2 cellular contexts compared by ENCODE assay signal in the genomic region with DNA sequence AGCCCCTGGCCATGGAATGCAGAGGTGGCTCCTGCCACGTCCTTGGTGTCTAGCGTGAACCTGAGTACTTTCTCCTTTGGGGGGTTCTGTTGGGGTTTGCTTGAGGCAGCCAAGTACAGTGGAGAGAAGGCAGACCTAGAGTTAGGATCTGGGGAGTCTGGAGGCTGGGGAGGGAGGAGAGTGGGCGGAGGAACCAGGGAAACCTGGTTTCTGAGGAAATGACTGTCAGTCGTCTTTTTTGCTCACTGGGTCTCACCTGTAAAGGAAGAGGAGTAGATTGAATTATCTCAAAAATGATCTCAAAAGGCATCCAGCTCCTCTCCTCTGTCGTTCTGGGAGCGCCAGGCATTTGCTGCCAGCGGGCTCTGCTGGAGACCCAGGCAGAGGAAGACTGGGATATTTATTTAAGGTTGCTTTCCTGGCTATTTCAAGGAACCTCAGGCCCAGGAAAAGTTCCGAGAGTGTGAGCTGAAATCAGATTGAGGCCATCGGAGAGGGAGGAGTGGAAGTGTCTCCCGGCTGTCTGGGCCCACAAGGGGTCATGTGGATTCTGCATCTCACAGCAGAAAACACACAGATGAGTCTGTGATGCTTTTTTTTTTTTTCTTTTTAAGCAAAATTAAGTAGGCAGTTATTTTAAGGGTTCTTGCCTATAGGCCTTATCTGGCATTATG.
TF ChIP-seq lines count a peak whose summit lies in the region.

No MANE protein-coding gene starts in this region.

TF ChIP-seq in A549, 52 proteins besides CTCF, POLR2A, EP300 and RAD21:
- TF ChIP-seq CBX2 (IDR thresholded peaks at IDR 0.05; ENCODE audit: borderline replicate concordance, low read depth): no peak
- no peak for TF ChIP-seq KDM5A (IDR thresholded peaks at IDR 0.05)
- TF ChIP-seq, protein P1, sequence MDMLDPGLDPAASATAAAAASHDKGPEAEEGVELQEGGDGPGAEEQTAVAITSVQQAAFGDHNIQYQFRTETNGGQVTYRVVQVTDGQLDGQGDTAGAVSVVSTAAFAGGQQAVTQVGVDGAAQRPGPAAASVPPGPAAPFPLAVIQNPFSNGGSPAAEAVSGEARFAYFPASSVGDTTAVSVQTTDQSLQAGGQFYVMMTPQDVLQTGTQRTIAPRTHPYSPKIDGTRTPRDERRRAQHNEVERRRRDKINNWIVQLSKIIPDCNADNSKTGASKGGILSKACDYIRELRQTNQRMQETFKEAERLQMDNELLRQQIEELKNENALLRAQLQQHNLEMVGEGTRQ (IDR thresholded peaks at IDR 0.05): no peak
- TF ChIP-seq, protein P2, sequence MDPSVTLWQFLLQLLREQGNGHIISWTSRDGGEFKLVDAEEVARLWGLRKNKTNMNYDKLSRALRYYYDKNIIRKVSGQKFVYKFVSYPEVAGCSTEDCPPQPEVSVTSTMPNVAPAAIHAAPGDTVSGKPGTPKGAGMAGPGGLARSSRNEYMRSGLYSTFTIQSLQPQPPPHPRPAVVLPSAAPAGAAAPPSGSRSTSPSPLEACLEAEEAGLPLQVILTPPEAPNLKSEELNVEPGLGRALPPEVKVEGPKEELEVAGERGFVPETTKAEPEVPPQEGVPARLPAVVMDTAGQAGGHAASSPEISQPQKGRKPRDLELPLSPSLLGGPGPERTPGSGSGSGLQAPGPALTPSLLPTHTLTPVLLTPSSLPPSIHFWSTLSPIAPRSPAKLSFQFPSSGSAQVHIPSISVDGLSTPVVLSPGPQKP (IDR thresholded peaks at IDR 0.05; ENCODE audit: low read depth, low read length): no peak
- TF ChIP-seq HDAC2 (IDR thresholded peaks at IDR 0.05): no peak
- TF ChIP-seq SREBF2 (IDR thresholded peaks at IDR 0.05): no peak
- no peak for TF ChIP-seq JUNB (IDR thresholded peaks at IDR 0.05)
- TF ChIP-seq POLR2AphosphoS2 (conservative IDR thresholded peaks at IDR 0.05; ENCODE audit: low read length): no peak
- TF ChIP-seq, protein P3, sequence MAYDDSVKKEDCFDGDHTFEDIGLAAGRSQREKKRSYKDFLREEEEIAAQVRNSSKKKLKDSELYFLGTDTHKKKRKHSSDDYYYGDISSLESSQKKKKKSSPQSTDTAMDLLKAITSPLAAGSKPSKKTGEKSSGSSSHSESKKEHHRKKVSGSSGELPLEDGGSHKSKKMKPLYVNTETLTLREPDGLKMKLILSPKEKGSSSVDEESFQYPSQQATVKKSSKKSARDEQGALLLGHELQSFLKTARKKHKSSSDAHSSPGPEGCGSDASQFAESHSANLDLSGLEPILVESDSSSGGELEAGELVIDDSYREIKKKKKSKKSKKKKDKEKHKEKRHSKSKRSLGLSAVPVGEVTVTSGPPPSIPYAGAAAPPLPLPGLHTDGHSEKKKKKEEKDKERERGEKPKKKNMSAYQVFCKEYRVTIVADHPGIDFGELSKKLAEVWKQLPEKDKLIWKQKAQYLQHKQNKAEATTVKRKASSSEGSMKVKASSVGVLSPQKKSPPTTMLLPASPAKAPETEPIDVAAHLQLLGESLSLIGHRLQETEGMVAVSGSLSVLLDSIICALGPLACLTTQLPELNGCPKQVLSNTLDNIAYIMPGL (CRISPR knock-in tag; IDR thresholded peaks at IDR 0.05; ENCODE audit: borderline replicate concordance): no peak
- TF ChIP-seq ZFP36 (IDR thresholded peaks at IDR 0.05; ENCODE audit: borderline replicate concordance, partially characterized antibody): no peak
- no peak for TF ChIP-seq HOXA7 (CRISPR knock-in tag; IDR thresholded peaks at IDR 0.05)
- no peak for TF ChIP-seq ZC3H11A (IDR thresholded peaks at IDR 0.05)
- TF ChIP-seq NFE2L2 (conservative IDR thresholded peaks at IDR 0.05; ENCODE audit: low read length): no peak
- no peak for TF ChIP-seq ESRRA (IDR thresholded peaks at IDR 0.05; ENCODE audit: borderline replicate concordance, low read length)
- no peak for TF ChIP-seq MAX (IDR thresholded peaks at IDR 0.05)
- TF ChIP-seq, protein P4, sequence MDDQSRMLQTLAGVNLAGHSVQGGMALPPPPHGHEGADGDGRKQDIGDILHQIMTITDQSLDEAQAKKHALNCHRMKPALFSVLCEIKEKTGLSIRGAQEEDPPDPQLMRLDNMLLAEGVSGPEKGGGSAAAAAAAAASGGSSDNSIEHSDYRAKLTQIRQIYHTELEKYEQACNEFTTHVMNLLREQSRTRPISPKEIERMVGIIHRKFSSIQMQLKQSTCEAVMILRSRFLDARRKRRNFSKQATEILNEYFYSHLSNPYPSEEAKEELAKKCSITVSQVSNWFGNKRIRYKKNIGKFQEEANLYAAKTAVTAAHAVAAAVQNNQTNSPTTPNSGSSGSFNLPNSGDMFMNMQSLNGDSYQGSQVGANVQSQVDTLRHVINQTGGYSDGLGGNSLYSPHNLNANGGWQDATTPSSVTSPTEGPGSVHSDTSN (IDR thresholded peaks at IDR 0.05): no peak
- no peak for TF ChIP-seq CHD2 (IDR thresholded peaks at IDR 0.05; ENCODE audit: low read length, partially characterized antibody)
- no peak for TF ChIP-seq FOXS1 (CRISPR knock-in tag; IDR thresholded peaks at IDR 0.05)

TF ChIP-seq in H1, 55 proteins besides CTCF, POLR2A, EP300 and RAD21:
- TF ChIP-seq SP1 (IDR thresholded peaks at IDR 0.05; ENCODE audit: low read depth, low read length) (no peak), NANOG (IDR thresholded peaks at IDR 0.05; ENCODE audit: insufficient read depth, low read depth, low read length, poor library complexity, severe bottlenecking) (no peak), MAFK (IDR thresholded peaks at IDR 0.05; ENCODE audit: low read depth, low read length) (no peak), CTBP2 (IDR thresholded peaks at IDR 0.05; ENCODE audit: borderline replicate concordance, insufficient read depth, insufficient read length, low read length) (no peak), CEBPB (IDR thresholded peaks at IDR 0.05; ENCODE audit: low read depth, low read length) (no peak), KDM5A (IDR thresholded peaks at IDR 0.05; ENCODE audit: low read length) (no peak), ATF2 (IDR thresholded peaks at IDR 0.05; ENCODE audit: low read length) (no peak), JUND (IDR thresholded peaks at IDR 0.05; ENCODE audit: low read length) (no peak), CREB1 (IDR thresholded peaks at IDR 0.05) (no peak), BCL11A (IDR thresholded peaks at IDR 0.05; ENCODE audit: low read depth in 2 of 2, low read length in 2 of 2) (no peak)
- TF ChIP-seq, protein P5, sequence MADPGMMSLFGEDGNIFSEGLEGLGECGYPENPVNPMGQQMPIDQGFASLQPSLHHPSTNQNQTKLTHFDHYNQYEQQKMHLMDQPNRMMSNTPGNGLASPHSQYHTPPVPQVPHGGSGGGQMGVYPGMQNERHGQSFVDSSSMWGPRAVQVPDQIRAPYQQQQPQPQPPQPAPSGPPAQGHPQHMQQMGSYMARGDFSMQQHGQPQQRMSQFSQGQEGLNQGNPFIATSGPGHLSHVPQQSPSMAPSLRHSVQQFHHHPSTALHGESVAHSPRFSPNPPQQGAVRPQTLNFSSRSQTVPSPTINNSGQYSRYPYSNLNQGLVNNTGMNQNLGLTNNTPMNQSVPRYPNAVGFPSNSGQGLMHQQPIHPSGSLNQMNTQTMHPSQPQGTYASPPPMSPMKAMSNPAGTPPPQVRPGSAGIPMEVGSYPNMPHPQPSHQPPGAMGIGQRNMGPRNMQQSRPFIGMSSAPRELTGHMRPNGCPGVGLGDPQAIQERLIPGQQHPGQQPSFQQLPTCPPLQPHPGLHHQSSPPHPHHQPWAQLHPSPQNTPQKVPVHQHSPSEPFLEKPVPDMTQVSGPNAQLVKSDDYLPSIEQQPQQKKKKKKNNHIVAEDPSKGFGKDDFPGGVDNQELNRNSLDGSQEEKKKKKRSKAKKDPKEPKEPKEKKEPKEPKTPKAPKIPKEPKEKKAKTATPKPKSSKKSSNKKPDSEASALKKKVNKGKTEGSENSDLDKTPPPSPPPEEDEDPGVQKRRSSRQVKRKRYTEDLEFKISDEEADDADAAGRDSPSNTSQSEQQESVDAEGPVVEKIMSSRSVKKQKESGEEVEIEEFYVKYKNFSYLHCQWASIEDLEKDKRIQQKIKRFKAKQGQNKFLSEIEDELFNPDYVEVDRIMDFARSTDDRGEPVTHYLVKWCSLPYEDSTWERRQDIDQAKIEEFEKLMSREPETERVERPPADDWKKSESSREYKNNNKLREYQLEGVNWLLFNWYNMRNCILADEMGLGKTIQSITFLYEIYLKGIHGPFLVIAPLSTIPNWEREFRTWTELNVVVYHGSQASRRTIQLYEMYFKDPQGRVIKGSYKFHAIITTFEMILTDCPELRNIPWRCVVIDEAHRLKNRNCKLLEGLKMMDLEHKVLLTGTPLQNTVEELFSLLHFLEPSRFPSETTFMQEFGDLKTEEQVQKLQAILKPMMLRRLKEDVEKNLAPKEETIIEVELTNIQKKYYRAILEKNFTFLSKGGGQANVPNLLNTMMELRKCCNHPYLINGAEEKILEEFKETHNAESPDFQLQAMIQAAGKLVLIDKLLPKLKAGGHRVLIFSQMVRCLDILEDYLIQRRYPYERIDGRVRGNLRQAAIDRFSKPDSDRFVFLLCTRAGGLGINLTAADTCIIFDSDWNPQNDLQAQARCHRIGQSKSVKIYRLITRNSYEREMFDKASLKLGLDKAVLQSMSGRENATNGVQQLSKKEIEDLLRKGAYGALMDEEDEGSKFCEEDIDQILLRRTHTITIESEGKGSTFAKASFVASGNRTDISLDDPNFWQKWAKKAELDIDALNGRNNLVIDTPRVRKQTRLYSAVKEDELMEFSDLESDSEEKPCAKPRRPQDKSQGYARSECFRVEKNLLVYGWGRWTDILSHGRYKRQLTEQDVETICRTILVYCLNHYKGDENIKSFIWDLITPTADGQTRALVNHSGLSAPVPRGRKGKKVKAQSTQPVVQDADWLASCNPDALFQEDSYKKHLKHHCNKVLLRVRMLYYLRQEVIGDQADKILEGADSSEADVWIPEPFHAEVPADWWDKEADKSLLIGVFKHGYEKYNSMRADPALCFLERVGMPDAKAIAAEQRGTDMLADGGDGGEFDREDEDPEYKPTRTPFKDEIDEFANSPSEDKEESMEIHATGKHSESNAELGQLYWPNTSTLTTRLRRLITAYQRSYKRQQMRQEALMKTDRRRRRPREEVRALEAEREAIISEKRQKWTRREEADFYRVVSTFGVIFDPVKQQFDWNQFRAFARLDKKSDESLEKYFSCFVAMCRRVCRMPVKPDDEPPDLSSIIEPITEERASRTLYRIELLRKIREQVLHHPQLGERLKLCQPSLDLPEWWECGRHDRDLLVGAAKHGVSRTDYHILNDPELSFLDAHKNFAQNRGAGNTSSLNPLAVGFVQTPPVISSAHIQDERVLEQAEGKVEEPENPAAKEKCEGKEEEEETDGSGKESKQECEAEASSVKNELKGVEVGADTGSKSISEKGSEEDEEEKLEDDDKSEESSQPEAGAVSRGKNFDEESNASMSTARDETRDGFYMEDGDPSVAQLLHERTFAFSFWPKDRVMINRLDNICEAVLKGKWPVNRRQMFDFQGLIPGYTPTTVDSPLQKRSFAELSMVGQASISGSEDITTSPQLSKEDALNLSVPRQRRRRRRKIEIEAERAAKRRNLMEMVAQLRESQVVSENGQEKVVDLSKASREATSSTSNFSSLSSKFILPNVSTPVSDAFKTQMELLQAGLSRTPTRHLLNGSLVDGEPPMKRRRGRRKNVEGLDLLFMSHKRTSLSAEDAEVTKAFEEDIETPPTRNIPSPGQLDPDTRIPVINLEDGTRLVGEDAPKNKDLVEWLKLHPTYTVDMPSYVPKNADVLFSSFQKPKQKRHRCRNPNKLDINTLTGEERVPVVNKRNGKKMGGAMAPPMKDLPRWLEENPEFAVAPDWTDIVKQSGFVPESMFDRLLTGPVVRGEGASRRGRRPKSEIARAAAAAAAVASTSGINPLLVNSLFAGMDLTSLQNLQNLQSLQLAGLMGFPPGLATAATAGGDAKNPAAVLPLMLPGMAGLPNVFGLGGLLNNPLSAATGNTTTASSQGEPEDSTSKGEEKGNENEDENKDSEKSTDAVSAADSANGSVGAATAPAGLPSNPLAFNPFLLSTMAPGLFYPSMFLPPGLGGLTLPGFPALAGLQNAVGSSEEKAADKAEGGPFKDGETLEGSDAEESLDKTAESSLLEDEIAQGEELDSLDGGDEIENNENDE (IDR thresholded peaks at IDR 0.05; ENCODE audit: insufficient replicate concordance, low read length): no peak
